Comparison of ENCODE assay signal across 1 cellular context in genomic region chr1:162840256-162840839, GRCh38.
TF ChIP-seq lines count a peak whose summit lies in the region.

No MANE protein-coding gene starts in this region.

TF ChIP-seq in H1, 55 proteins besides CTCF, POLR2A, EP300 and RAD21:
- TF ChIP-seq RFX5 (IDR thresholded peaks at IDR 0.05; ENCODE audit: borderline replicate concordance, low read depth, low read length) (no peak), TAF1 (IDR thresholded peaks at IDR 0.05; ENCODE audit: low read depth, low read length) (no peak), MAFK (IDR thresholded peaks at IDR 0.05; ENCODE audit: low read depth, low read length) (peak; percentile 40; the same call in 1 of the 2 replicates), SP1 (IDR thresholded peaks at IDR 0.05; ENCODE audit: low read depth, low read length) (no peak), PHF8 (conservative IDR thresholded peaks at IDR 0.05; ENCODE audit: low read depth, low read length) (no peak), SIX5 (IDR thresholded peaks at IDR 0.05; ENCODE audit: low read depth, low read length) (no peak), HDAC6 (IDR thresholded peaks at IDR 0.05; ENCODE audit: low read depth, low read length) (no peak), SIN3A (conservative IDR thresholded peaks at IDR 0.05 in 1 of 2, IDR thresholded peaks at IDR 0.05 in 1 of 2; ENCODE audit: low read depth in 1 of 2, low read length in 2 of 2) (no peak)
